8 cellular contexts compared by ENCODE assay signal in genomic region chr5:157857821-157858526, GRCh38. TPM values are rescaled to one million over a fixed set of nuclear protein-coding genes. Genes with fewer than 3 reads are reported as not detected.
DNase-seq lines count a peak whose midpoint lies in the region; ATAC-seq and TF ChIP-seq lines count a peak whose summit lies in the region.

No MANE protein-coding gene starts in this region.

- intact Hi-C loops in left ventricle myocardium inferior (cut with micrococcal nuclease), result loop anchor here (5.0 kb wide), 1 partner anchor 36 kb away; no protein-coding TSS in a partner anchor
- intact Hi-C loops in sigmoid colon (cut with DNase I), result loop anchor here (1.0 to 5.0 kb wide), 4 partner anchors 36 to 137 kb away; no protein-coding TSS in a partner anchor

- peak; percentile 48 for DNase-seq in COLO829 (ENCODE audit: low spot score)
- DNase-seq in activated naive CD4-positive, alpha-beta T cell treated with anti-CD3 and anti-CD28 coated beads, Interleukin-2, amount 10 ng/mL, durations not matched to agents 7 days and 5 days, result no peak
- no peak for DNase-seq in left ventricle myocardium inferior
- no peak for DNase-seq in sigmoid colon
- no peak for DNase-seq in activated gamma-delta T cell treated with Interleukin-2 at 50 U/mL for 16 hours

- peak overlapping the region; percentile 93 for H3K4me3 Mint-ChIP-seq in activated naive CD4-positive, alpha-beta T cell treated with anti-CD3 and anti-CD28 coated beads, Interleukin-2, amount 10 ng/mL, durations not matched to agents 7 days and 5 days

- H3K9me3 Mint-ChIP-seq in activated naive CD4-positive, alpha-beta T cell treated with anti-CD3 and anti-CD28 coated beads, Interleukin-2, amount 10 ng/mL, durations not matched to agents 7 days and 5 days, result no peaks in the 10 kb centered on the region

- H3K36me3 ChIP-seq in KOPT-K1 (ENCODE audit: insufficient read depth, low read length) (peaks cover 17% of the 10 kb centered on the region), left ventricle myocardium inferior (no peaks in the 10 kb centered on the region), sigmoid colon (no peaks in the 10 kb centered on the region)

- no peak for ATAC-seq in HG03521 (IDR thresholded peaks at IDR 0.05; ENCODE audit: unreplicated experiment)
- no peak for ATAC-seq in GM21367 (IDR thresholded peaks at IDR 0.05; ENCODE audit: unreplicated experiment)

- no peak for TF ChIP-seq POLR2A in sigmoid colon (IDR thresholded peaks at IDR 0.05)

- peak overlapping the region; percentile 92 for H3K4me3 ChIP-seq in left ventricle myocardium inferior
- peak overlapping the region; percentile 68 to 96 (median 87) for H3K4me3 ChIP-seq in sigmoid colon

- no peak for TF ChIP-seq EP300 in sigmoid colon (IDR thresholded peaks at IDR 0.05)

- H3K27ac Mint-ChIP-seq in activated naive CD4-positive, alpha-beta T cell treated with anti-CD3 and anti-CD28 coated beads, Interleukin-2, amount 10 ng/mL, durations not matched to agents 7 days and 5 days, result peak overlapping the region; percentile 94

- TF ChIP-seq CTCF in left ventricle myocardium inferior (IDR thresholded peaks at IDR 0.05; ENCODE audit: borderline replicate concordance), result no peak
- no peak for TF ChIP-seq CTCF in sigmoid colon (IDR thresholded peaks at IDR 0.05)

- CTCF ChIA-PET in activated naive CD4-positive, alpha-beta T cell treated with anti-CD3 and anti-CD28 coated beads, Interleukin-2, amount 10 ng/mL, durations not matched to agents 7 days and 5 days (lab: Charles Lee), result interaction anchor here (1.0 to 6.4 kb wide), 3 partner anchors 9 to 92 kb away, joined by 3 to 42 read pairs (median 3); no protein-coding TSS in a partner anchor

- peaks cover 55% of the 10 kb centered on the region for H3K4me1 ChIP-seq in left ventricle myocardium inferior
- H3K4me1 ChIP-seq in sigmoid colon, result peaks cover 0 to 46% (median 36%) of the 10 kb centered on the region in 4 donors

- peaks cover 17% of the 10 kb centered on the region for H3K36me3 Mint-ChIP-seq in activated naive CD4-positive, alpha-beta T cell treated with anti-CD3 and anti-CD28 coated beads, Interleukin-2, amount 10 ng/mL, durations not matched to agents 7 days and 5 days

- peaks cover 70% of the 10 kb centered on the region for H3K4me1 Mint-ChIP-seq in activated naive CD4-positive, alpha-beta T cell treated with anti-CD3 and anti-CD28 coated beads, Interleukin-2, amount 10 ng/mL, durations not matched to agents 7 days and 5 days

- peak overlapping the region; percentile 90 for H3K27ac ChIP-seq in KOPT-K1 (ENCODE audit: low read depth, low read length, poor library complexity, severe bottlenecking)
- peak overlapping the region; percentile 90 for H3K27ac ChIP-seq in left ventricle myocardium inferior (replicated peaks)
- peak overlapping the region; percentile 85 to 91 (median 89) for H3K27ac ChIP-seq in sigmoid colon

- H3K9me3 ChIP-seq in KOPT-K1 (ENCODE audit: insufficient read depth, low read length, poor library complexity, severe bottlenecking) (no peaks in the 10 kb centered on the region), left ventricle myocardium inferior (replicated peaks) (no peaks in the 10 kb centered on the region), sigmoid colon (no peaks in the 10 kb centered on the region)

- H3K27me3 ChIP-seq in left ventricle myocardium inferior (ENCODE audit: low read depth) (no peaks in the 10 kb centered on the region), sigmoid colon (no peaks in the 10 kb centered on the region)

- H3K27me3 Mint-ChIP-seq in activated naive CD4-positive, alpha-beta T cell treated with anti-CD3 and anti-CD28 coated beads, Interleukin-2, amount 10 ng/mL, durations not matched to agents 7 days and 5 days, result no peaks in the 10 kb centered on the region

- 1 to 2% methylated on average over 5 of the region's 5 CpGs for WGBS in sigmoid colon, 2 donors

RNA-seq across cellular contexts. Expression of gene CLINT1, which starts 1.0 kb away (rescaled TPM):
- total RNA-seq in left ventricle myocardium inferior (48.6 TPM), sigmoid colon (100 to 1,000 TPM in 3 of 4 donors, 10 to 100 TPM in 1; 88.1 to 171 (median 109) TPM)
- polyA plus RNA-seq in sigmoid colon, result 10 to 100 TPM; 40.2 to 64.1 (median 53.6) TPM
